ENCODE assay signal across 15 cellular contexts in the genomic region with DNA sequence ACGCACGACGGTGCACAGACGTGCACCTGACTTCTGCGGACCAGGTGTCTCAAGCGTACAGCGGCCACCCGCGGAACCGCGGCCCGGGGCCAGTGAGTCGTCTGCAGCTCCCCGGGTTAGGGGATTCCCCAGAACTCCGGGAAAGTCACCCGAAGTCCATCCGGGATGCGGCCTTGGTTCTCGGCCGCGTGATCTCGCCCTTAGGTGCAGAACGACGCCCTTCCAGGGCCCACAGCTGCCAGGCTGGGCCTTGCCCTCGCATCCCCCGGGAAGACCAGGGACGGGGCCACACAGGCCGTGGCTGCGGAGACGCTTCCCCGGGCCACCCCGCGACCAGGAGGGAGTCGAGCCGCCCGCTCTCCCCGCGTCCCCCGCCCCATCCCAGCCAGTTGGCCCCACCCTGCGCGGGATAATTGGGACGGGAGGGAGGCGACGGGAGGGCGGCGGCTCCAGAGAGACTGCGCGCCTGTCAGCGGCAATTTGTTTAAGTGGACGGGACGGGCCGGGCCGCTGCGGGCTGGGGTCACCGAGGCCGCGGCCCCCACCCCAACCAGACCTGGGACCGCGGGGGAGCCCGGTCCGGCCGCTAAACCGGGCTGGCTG. TPM values are rescaled to one million over a fixed set of nuclear protein-coding genes. Genes with fewer than 3 reads are reported as not detected.
DNase-seq lines count a peak whose midpoint lies in the region; ATAC-seq and TF ChIP-seq lines count a peak whose summit lies in the region.
"Had no signal": no experiment of that assay in that cellular context is flagged by ENCODE, and none has a peak within 500 bp of the region (broad histone marks: within the 10 kb centered on the region; RNA-seq: fewer than 3 reads in every experiment).

No MANE protein-coding gene starts in this region.

- peaks cover 18 to 24% of the 10 kb centered on the region in 2 experiments for H3K4me1 Mint-ChIP-seq in H9

- no peak overlapping the region for H2AFZ ChIP-seq in H9 (ENCODE audit: low read length)

- ATAC-seq in left lung, result peak; percentile 1
- ATAC-seq in GM21390 (IDR thresholded peaks at IDR 0.05; ENCODE audit: unreplicated experiment), result no peak
- ATAC-seq: T-cell had no signal

- H3K9ac ChIP-seq in H9 (ENCODE audit: extremely low read depth, insufficient read length, low read length) (no peak overlapping the region), skeletal muscle tissue (ENCODE audit: low read depth in 1 of 3, low read length in 3 of 3) (peak overlapping the region in 2 of 3 donors; percentile 45 to 76)

- WGBS in H9 (ENCODE audit: extremely low coverage, insufficient read length, low lambda C conversion rate), result no CpG with 5 or more reads among the region's 63 CpGs

- H3K9me3 Mint-ChIP-seq in H9, result peaks cover 0 to 5% of the 10 kb centered on the region in 2 experiments; a peak in 3 of 5 replicates
- H3K9me3 Mint-ChIP-seq: T-cell had no signal

- no peak for DNase-seq in H9
- DNase-seq in caudate nucleus (lab: John Stamatoyannopoulos, UW), result no peak
- peak in 1 of 2 donors; percentile 77 for DNase-seq in left lung
- no peak for DNase-seq in NCI-H1694 treated with DMSO at 0.1 percent for 48 hours (lab: John Stamatoyannopoulos, UW)
- DNase-seq in NCI-H146 (lab: John Stamatoyannopoulos, UW), result no peak
- no peak for DNase-seq in activated gamma-delta T cell treated with Interleukin-2 at 50 U/mL for 16 hours
- DNase-seq: adrenal gland; CD4-positive, CD25-positive, alpha-beta regulatory T cell; MM.1S; NCI-H82; T-cell had no signal

- no peak overlapping the region for H2BK15ac ChIP-seq in H9 (ENCODE audit: low read depth, low read length)

- peak overlapping the region; percentile 30 to 68; a peak in 3 of 5 replicates for H3K4me3 Mint-ChIP-seq in H9

- no peak overlapping the region for H2BK20ac ChIP-seq in H9 (ENCODE audit: low read depth, low read length, poor library complexity, severe bottlenecking)

- H3K4me1 ChIP-seq in H9 (ENCODE audit: insufficient read depth, low read length) (no peaks in the 10 kb centered on the region), left lung (peaks cover 7 to 45% of the 10 kb centered on the region in 2 donors), skeletal muscle tissue (ENCODE audit: control insufficient read depth in 3 of 3, insufficient read depth in 3 of 3, low read length in 3 of 3) (peaks cover 14 to 28% (median 27%) of the 10 kb centered on the region in 3 donors)

- H3K9me3 ChIP-seq in H9 (ENCODE audit: control insufficient read depth, low read depth, low read length), result no peaks in the 10 kb centered on the region
- H3K9me3 ChIP-seq in left lung, result no peaks in the 10 kb centered on the region
- H3K9me3 ChIP-seq in skeletal muscle tissue (ENCODE audit: control insufficient read depth in 3 of 3, low read length in 3 of 3), result no peaks in the 10 kb centered on the region
- H3K9me3 ChIP-seq: adrenal gland had no signal

- no peak overlapping the region for H4K91ac ChIP-seq in H9 (ENCODE audit: insufficient read length, low read depth, low read length)

- H3K36me3 ChIP-seq in left lung (no peaks in the 10 kb centered on the region), skeletal muscle tissue (ENCODE audit: control insufficient read depth in 3 of 3, insufficient read depth in 3 of 3, low read length in 3 of 3) (no peaks in the 10 kb centered on the region)
- H3K36me3 ChIP-seq: adrenal gland had no signal

- H3K27ac Mint-ChIP-seq in H9, result no peak overlapping the region
- H3K27ac Mint-ChIP-seq: CD4-positive, CD25-positive, alpha-beta regulatory T cell had no signal

- H3K36me3 Mint-ChIP-seq in H9 (ENCODE audit: insufficient read depth in 1 of 3, low read depth in 3 of 3), result no peaks in the 10 kb centered on the region; a peak in 1 of 7 replicates

- H4K8ac ChIP-seq in H9 (replicated peaks; ENCODE audit: insufficient read length, low read depth, low read length), result no peak overlapping the region

- no peak overlapping the region for H3K56ac ChIP-seq in H9 (ENCODE audit: insufficient read length, low read depth, low read length)

- no peak for TF ChIP-seq CTCF in H9 (conservative IDR thresholded peaks at IDR 0.05)
- no peak for TF ChIP-seq CTCF in left lung (IDR thresholded peaks at IDR 0.05)

- no peaks in the 10 kb centered on the region for H3K79me1 ChIP-seq in H9 (ENCODE audit: insufficient read depth, low read depth, low read length, poor library complexity, severe bottlenecking)

- H3K27me3 ChIP-seq in H9 (ENCODE audit: insufficient read depth, low read length) (peaks cover 62% of the 10 kb centered on the region), left lung (peaks cover 39 to 73% of the 10 kb centered on the region in 2 donors), skeletal muscle tissue (ENCODE audit: control insufficient read depth in 3 of 3, insufficient read depth in 3 of 3, low read length in 3 of 3) (peaks cover 42 to 47% (median 46%) of the 10 kb centered on the region in 3 donors)

- no peak overlapping the region for H2BK120ac ChIP-seq in H9 (ENCODE audit: low read depth, low read length, poor library complexity, severe bottlenecking)

- H3K4me2 ChIP-seq in H9 (ENCODE audit: insufficient read depth, insufficient read length, low read length), result peak overlapping the region; percentile 53

- H4K20me1 ChIP-seq in H9 (ENCODE audit: control insufficient read depth, insufficient read depth, insufficient read length), result no peaks in the 10 kb centered on the region

- H3K4ac ChIP-seq in H9 (ENCODE audit: low read depth, low read length), result no peak overlapping the region

- H2AK5ac ChIP-seq in H9 (ENCODE audit: insufficient read length, low read length), result no peak overlapping the region

- H2BK12ac ChIP-seq in H9 (ENCODE audit: insufficient read length, low read depth, low read length), result no peak overlapping the region

- peaks cover 8% of the 10 kb centered on the region for H3K23me2 ChIP-seq in H9 (ENCODE audit: insufficient read length, low read depth, low read length, poor library complexity, severe bottlenecking)

- intact Hi-C loops in left lung (cut with DNase I), result loop anchor here in 1 of 2 donors (10.0 kb wide), 1 partner anchor 391 kb away; no protein-coding TSS in a partner anchor

- H3K27ac ChIP-seq in H9 (ENCODE audit: insufficient read length, low read depth, low read length) (no peak overlapping the region), caudate nucleus (ENCODE audit: low read depth, low read length) (peak overlapping the region; percentile 52), left lung (peak overlapping the region; percentile 89 to 94), skeletal muscle tissue (ENCODE audit: low read depth, low read length) (peak overlapping the region; percentile 74)

- H3T11ph ChIP-seq in H9 (ENCODE audit: low read length), result no peak overlapping the region

- H3K18ac ChIP-seq in H9 (ENCODE audit: insufficient read length, low read depth, low read length), result no peak overlapping the region

- H3K4me3 ChIP-seq in left lung (peak overlapping the region; percentile 37 to 53), skeletal muscle tissue (ENCODE audit: low read length in 3 of 3) (peak overlapping the region in 1 of 3 donors; percentile 56)

- no peak overlapping the region for H3K23ac ChIP-seq in H9 (ENCODE audit: insufficient read length, low read depth, low read length)

- no peaks in the 10 kb centered on the region for H3K79me2 ChIP-seq in H9 (ENCODE audit: insufficient read depth, low read length)

- no peak overlapping the region for H4K5ac ChIP-seq in H9 (ENCODE audit: insufficient read length, low read depth, low read length)

- H3K27me3 Mint-ChIP-seq in H9 (ENCODE audit: low read depth), result peaks cover 93% of the 10 kb centered on the region

- no peak overlapping the region for H3K14ac ChIP-seq in H9 (ENCODE audit: insufficient read depth, low read length)

- H2BK5ac ChIP-seq in H9 (ENCODE audit: insufficient read length, low read length), result no peak overlapping the region

RNA-seq across cellular contexts. Expression of a gene that starts 3.6 kb away (rescaled TPM):
- total RNA-seq in H9 (2021), result not detected in 2 replicates
- 100 to 1,000 TPM; 104 to 119 TPM for total RNA-seq in left lung
- total RNA-seq in skeletal muscle tissue, result 5.2 TPM
- total RNA-seq: activated CD8-positive, alpha-beta memory T cell treated with anti-CD3 and anti-CD28 coated beads for 36 hours; CD4-positive, CD25-positive, alpha-beta regulatory T cell had no signal

RNA-seq across cellular contexts. Expression of a gene that starts 56.1 kb away (rescaled TPM):
- total RNA-seq in H9 (2021) (not detected in 2 replicates), left lung (10 to 100 TPM; 21.2 to 29.3 TPM), skeletal muscle tissue (8.4 TPM)
- total RNA-seq: activated CD8-positive, alpha-beta memory T cell treated with anti-CD3 and anti-CD28 coated beads for 36 hours; CD4-positive, CD25-positive, alpha-beta regulatory T cell; kidney epithelial cell; T-cell had no signal

Comparison
In these comparisons a context has a peak if more than half of its experiments do, and no peak if none do; other contexts are left out.
1. RNA of a gene that starts 3.6 kb away (total RNA-seq): 104 to 119 TPM in left lung; 5.2 TPM in skeletal muscle tissue (single experiment) and not detected in H9; every median in the first group is over 10 times any median in the second.